In genomic region chr9:14243514-14244042, GRCh38 we compare ENCODE assay signal across 16 cellular contexts.
DNase-seq lines count a peak whose midpoint lies in the region; TF ChIP-seq lines count a peak whose summit lies in the region.
"Had no signal": no experiment of that assay in that cellular context is flagged by ENCODE, and none has a peak within 500 bp of the region (broad histone marks: within the 10 kb centered on the region; RNA-seq: fewer than 3 reads in every experiment).

No MANE protein-coding gene starts in this region.

- peaks cover under 1% of the 10 kb centered on the region; the same call in 1 of the 2 replicates for H3K36me3 ChIP-seq in SK-N-MC (ENCODE audit: insufficient read depth, low read length)
- H3K36me3 ChIP-seq in mesenchymal stem cell (ENCODE audit: control insufficient read depth in 1 of 2, insufficient read depth in 2 of 2, low read depth in 1 of 2, low read length in 2 of 2), result no peaks in the 10 kb centered on the region
- H3K36me3 ChIP-seq: BLaER1 had no signal

- no peak overlapping the region for H3K4ac ChIP-seq in mesenchymal stem cell (ENCODE audit: low read depth in 1 of 2, low read length in 2 of 2)

- peak overlapping the region in 1 of 2 experiments; percentile 58 for H3K14ac ChIP-seq in mesenchymal stem cell (ENCODE audit: low read length in 2 of 2)

- peak; percentile 41 for DNase-seq in DMS 273 (lab: John Stamatoyannopoulos, UW; ENCODE audit: unreplicated experiment)
- no peak for DNase-seq in DMS 273 treated with DMSO at 0.1 percent for 48 hours (lab: John Stamatoyannopoulos, UW)
- peak; percentile 20 for DNase-seq in SK-N-MC (ENCODE audit: low read depth, low spot score)
- DNase-seq in epithelial cell of esophagus (ENCODE audit: low read depth), result peak; percentile 17
- DNase-seq in mesenchymal stem cell, result no peak
- DNase-seq in C1 segment of cervical spinal cord (lab: John Stamatoyannopoulos, UW), result no peak
- no peak for DNase-seq in activated CD4-positive, alpha-beta memory T cell treated with anti-CD3 and anti-CD28 coated beads for 36 hours
- no peak for DNase-seq in COLO829 (ENCODE audit: low spot score)
- DNase-seq: CD8-positive, alpha-beta memory T cell; HCEC 1CT; NCI-H1105; NCI-H1694; NCI-H774; PC-9 had no signal

- H3K4me2 ChIP-seq in mesenchymal stem cell (ENCODE audit: low read length, poor library complexity, severe bottlenecking), result no peak overlapping the region
- H3K4me2 ChIP-seq: BLaER1, PC-9 had no signal

- H3K27ac Mint-ChIP-seq in activated CD4-positive, alpha-beta memory T cell treated with anti-CD3 and anti-CD28 coated beads for 36 hours, result no peak overlapping the region
- H3K27ac Mint-ChIP-seq: CD8-positive, alpha-beta memory T cell had no signal

- H3K36me3 Mint-ChIP-seq in activated CD4-positive, alpha-beta memory T cell treated with anti-CD3 and anti-CD28 coated beads for 36 hours, result no peaks in the 10 kb centered on the region
- H3K36me3 Mint-ChIP-seq: CD8-positive, alpha-beta memory T cell had no signal

- H3K9me3 Mint-ChIP-seq in activated CD4-positive, alpha-beta memory T cell treated with anti-CD3 and anti-CD28 coated beads for 36 hours, result no peaks in the 10 kb centered on the region
- H3K9me3 Mint-ChIP-seq: CD8-positive, alpha-beta memory T cell had no signal

- H4K8ac ChIP-seq in mesenchymal stem cell (ENCODE audit: low read length), result no peak overlapping the region

- no peak overlapping the region for H3K27ac ChIP-seq in SK-N-MC
- H3K27ac ChIP-seq in mesenchymal stem cell (ENCODE audit: low read length, poor library complexity, severe bottlenecking), result no peak overlapping the region
- H3K27ac ChIP-seq: 22Rv1, BLaER1, PC-9 had no signal

- POLR2A ChIA-PET in activated CD4-positive, alpha-beta memory T cell treated with anti-CD3 and anti-CD28 coated beads for 36 hours (lab: Charles Lee), result no interaction called here

- H3K9me3 ChIP-seq in SK-N-MC (ENCODE audit: low read depth, low read length), result no peaks in the 10 kb centered on the region
- H3K9me3 ChIP-seq in mesenchymal stem cell (ENCODE audit: control insufficient read depth, low read length), result no peaks in the 10 kb centered on the region
- H3K9me3 ChIP-seq: BLaER1 had no signal

- H3K27me3 Mint-ChIP-seq in activated CD4-positive, alpha-beta memory T cell treated with anti-CD3 and anti-CD28 coated beads for 36 hours, result peaks cover 4% of the 10 kb centered on the region

- peak overlapping the region; percentile 29 for H2AK5ac ChIP-seq in mesenchymal stem cell (ENCODE audit: low read length, severe bottlenecking)

- TF ChIP-seq CTCF in epithelial cell of esophagus (IDR thresholded peaks at IDR 0.05; ENCODE audit: insufficient read depth, low read depth, low read length, missing control alignments), result no peak

- H3K9ac ChIP-seq in SK-N-MC (ENCODE audit: insufficient read length) (no peak overlapping the region), mesenchymal stem cell (ENCODE audit: low read length) (no peak overlapping the region)
- H3K9ac ChIP-seq: BLaER1 had no signal

- no peaks in the 10 kb centered on the region for H3K27me3 ChIP-seq in mesenchymal stem cell (ENCODE audit: control insufficient read depth in 1 of 2, insufficient read depth in 1 of 2, low read length in 2 of 2)
- H3K27me3 ChIP-seq: BLaER1 had no signal

- peaks cover 23% of the 10 kb centered on the region for H3K79me1 ChIP-seq in mesenchymal stem cell (replicated peaks; ENCODE audit: low read length, poor library complexity, severe bottlenecking)

- no peak overlapping the region for H3K23ac ChIP-seq in mesenchymal stem cell (ENCODE audit: low read length in 2 of 2)

- no peaks in the 10 kb centered on the region for H3K4me1 Mint-ChIP-seq in activated CD4-positive, alpha-beta memory T cell treated with anti-CD3 and anti-CD28 coated beads for 36 hours (ENCODE audit: low read depth)
- H3K4me1 Mint-ChIP-seq: CD8-positive, alpha-beta memory T cell had no signal

- intact Hi-C loops in activated CD4-positive, alpha-beta memory T cell treated with anti-CD3 and anti-CD28 coated beads for 36 hours (cut with micrococcal nuclease), result no loop called here

- 87% methylated on average over 5 of the region's 5 CpGs for WGBS in mesenchymal stem cell

- peaks cover 7% of the 10 kb centered on the region for H3K4me1 ChIP-seq in mesenchymal stem cell (ENCODE audit: control insufficient read depth, insufficient read depth, low read depth, low read length)
- H3K4me1 ChIP-seq: BLaER1 had no signal

- CTCF ChIA-PET in activated CD4-positive, alpha-beta memory T cell treated with anti-CD3 and anti-CD28 coated beads for 36 hours (lab: Charles Lee), result no interaction called here

- no peak overlapping the region for H4K91ac ChIP-seq in mesenchymal stem cell (ENCODE audit: low read length)

- peak overlapping the region in 1 of 2 experiments; percentile 49 for H2BK12ac ChIP-seq in mesenchymal stem cell (ENCODE audit: low read length in 2 of 2)

- no peak overlapping the region for H2BK15ac ChIP-seq in mesenchymal stem cell (ENCODE audit: low read depth, poor library complexity, severe bottlenecking)

- no peak overlapping the region for H3K18ac ChIP-seq in mesenchymal stem cell (ENCODE audit: low read depth in 1 of 2, low read length in 2 of 2)

- no peak overlapping the region for H2BK120ac ChIP-seq in mesenchymal stem cell (ENCODE audit: low read depth, low read length)

- H2BK5ac ChIP-seq in mesenchymal stem cell (ENCODE audit: low read depth, low read length, poor library complexity, severe bottlenecking), result no peak overlapping the region

- H3K4me3 ChIP-seq in SK-N-MC (no peak overlapping the region), epithelial cell of esophagus (ENCODE audit: low read length) (no peak overlapping the region), mesenchymal stem cell (ENCODE audit: insufficient read depth in 1 of 2, low read depth in 1 of 2, low read length in 2 of 2) (no peak overlapping the region)
- H3K4me3 ChIP-seq: BLaER1, PC-9 had no signal

- no peak overlapping the region for H3K4me3 Mint-ChIP-seq in activated CD4-positive, alpha-beta memory T cell treated with anti-CD3 and anti-CD28 coated beads for 36 hours
- H3K4me3 Mint-ChIP-seq: CD8-positive, alpha-beta memory T cell had no signal

- no peak overlapping the region for H2AFZ ChIP-seq in mesenchymal stem cell (ENCODE audit: low read depth, low read length)
- H2AFZ ChIP-seq: PC-9 had no signal

Comparison
In these comparisons a context has a peak if more than half of its experiments do, and no peak if none do; other contexts are left out.
1. DNase-seq: peak in DMS 273 (single experiment), SK-N-MC (single experiment) and epithelial cell of esophagus (single experiment); none in DMS 273 treated with DMSO at 0.1 percent for 48 hours (single experiment), mesenchymal stem cell (single experiment), C1 segment of cervical spinal cord (0 of 14), activated CD4-positive, alpha-beta memory T cell treated with anti-CD3 and anti-CD28 coated beads for 36 hours (single experiment) and COLO829 (single experiment).